In the genomic region with DNA sequence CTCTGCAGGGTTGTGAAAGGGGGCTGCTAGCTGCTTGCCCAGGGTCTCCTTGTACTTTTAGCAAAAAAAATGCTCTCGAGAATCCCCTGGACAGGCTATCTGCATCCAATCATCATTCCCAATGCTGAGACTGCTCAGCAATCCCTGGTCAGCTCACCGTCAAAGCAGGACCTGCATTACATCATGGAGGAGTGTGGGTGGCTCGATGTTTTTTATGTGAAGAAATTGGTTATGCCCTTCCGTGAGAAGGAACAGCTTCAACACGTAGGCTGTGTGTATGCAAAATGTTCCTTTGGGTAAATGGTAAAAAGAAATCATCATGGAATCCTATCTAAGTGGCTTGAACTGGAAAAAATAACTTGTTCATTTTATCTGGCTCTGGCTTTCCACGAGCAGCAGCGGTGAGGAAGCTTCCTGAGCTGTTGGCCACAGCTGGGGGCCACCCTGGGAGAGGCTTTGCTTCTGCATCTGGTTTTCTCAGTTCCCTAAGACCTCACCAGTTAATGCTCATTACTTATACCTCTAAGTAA, we compare ENCODE assay signal across 8 cellular contexts.
A peak's percentile ranks its signal among the peaks of the same experiment; 100 is the strongest.
DNase-seq lines count a peak whose midpoint lies in the region; TF ChIP-seq lines count a peak whose summit lies in the region.

No MANE protein-coding gene starts in this region.

- TF ChIP-seq CTCF in GM20000 (IDR thresholded peaks at IDR 0.05; ENCODE audit: extremely low read depth, missing control alignments) = no peak
- TF ChIP-seq CTCF in astrocyte of the spinal cord (IDR thresholded peaks at IDR 0.05; ENCODE audit: low read depth, low read length) = no peak
- TF ChIP-seq CTCF in tibial nerve (IDR thresholded peaks at IDR 0.05) = no peak
- no peak for TF ChIP-seq CTCF in Calu3 (IDR thresholded peaks at IDR 0.05; ENCODE audit: unreplicated experiment)

- H3K27ac ChIP-seq in tibial nerve (peak overlapping the region in 2 of 4 donors; percentile 12 to 29), mesendoderm (ENCODE audit: low read depth, low read length) (no peak overlapping the region)

- no peak overlapping the region for H3K4me3 Mint-ChIP-seq in Calu3 (ENCODE audit: low read depth, unreplicated experiment)

- no peak overlapping the region for H2BK5ac ChIP-seq in mesendoderm (ENCODE audit: low read length)

- BruUV-seq in Calu3 (replicated peaks; lab: Mats Ljungman, UMichigan) = no TSS peak

- intact Hi-C loops in Calu3 (cut with micrococcal nuclease; ENCODE audit: unreplicated experiment) = no loop called here

- WGBS in tibial nerve, 2 donors = 60 to 65% methylated on average over 7 of the region's 7 CpGs
- WGBS in mesendoderm (ENCODE audit: extremely low coverage, insufficient coverage, low lambda C conversion rate) = no CpG with 5 or more reads among the region's 7 CpGs

- no peaks in the 10 kb centered on the region for H3K9me3 Mint-ChIP-seq in Calu3 (ENCODE audit: low read depth, unreplicated experiment)

- H2BK120ac ChIP-seq in mesendoderm (ENCODE audit: low read depth, low read length) = no peak overlapping the region

- peaks cover 2% of the 10 kb centered on the region for H3K79me2 ChIP-seq in mesendoderm (ENCODE audit: control insufficient read depth, insufficient read depth, low read length)

- no peaks in the 10 kb centered on the region for H3K27me3 ChIP-seq in tibial nerve
- H3K27me3 ChIP-seq in mesendoderm (ENCODE audit: insufficient read depth, low read length, poor library complexity) = no peaks in the 10 kb centered on the region

- in situ Hi-C loops in astrocyte of the spinal cord (cut with HindIII; ENCODE audit: low sequenced_read_pairs) = no loop called here

- TF ChIP-seq POLR2A in tibial nerve (IDR thresholded peaks at IDR 0.05) = no peak

- no peak overlapping the region for H3K4me2 ChIP-seq in mesendoderm (ENCODE audit: low read length)

- H3K79me1 ChIP-seq in mesendoderm (ENCODE audit: low read length) = peaks cover 5% of the 10 kb centered on the region

- H3K4me3 ChIP-seq in astrocyte of the spinal cord (ENCODE audit: low read depth, low read length) (no peak overlapping the region), tibial nerve (no peak overlapping the region), mesendoderm (ENCODE audit: low read length) (no peak overlapping the region)

- H3K4me1 ChIP-seq in tibial nerve = peaks cover 0 to 79% (median 26%) of the 10 kb centered on the region in 4 donors
- H3K4me1 ChIP-seq in mesendoderm (ENCODE audit: control insufficient read depth, low read depth, low read length) = peaks cover 18% of the 10 kb centered on the region

- peaks cover 28% of the 10 kb centered on the region for H3K4me1 Mint-ChIP-seq in Calu3 (ENCODE audit: low read depth, unreplicated experiment)

- H2BK15ac ChIP-seq in mesendoderm (replicated peaks; ENCODE audit: low read depth) = no peak overlapping the region

- H3K27ac Mint-ChIP-seq in Calu3 (ENCODE audit: unreplicated experiment) = no peak overlapping the region

- CTCF ChIA-PET in Calu3 (lab: Charles Lee) = no interaction called here

- H3K9me3 ChIP-seq in tibial nerve = no peaks in the 10 kb centered on the region

- H3K56ac ChIP-seq in mesendoderm (ENCODE audit: low read length) = no peak overlapping the region

- H3K27me3 Mint-ChIP-seq in Calu3 (ENCODE audit: unreplicated experiment) = no peaks in the 10 kb centered on the region

- DNase-seq in GM20000 (ENCODE audit: low spot score) (peak; percentile 34), MV-4-11 (lab: John Stamatoyannopoulos, UW) (peak; percentile 72), astrocyte of the spinal cord (ENCODE audit: low read depth, low spot score) (peak; percentile 82), tibial nerve (ENCODE audit: low spot score in 2 of 2) (no peak), islet precursor cell (no peak), Calu3 (no peak), mesendoderm (no peak)
- peak; percentile 49 for DNase-seq in stimulated activated CD4-positive, alpha-beta T cell treated with anti-CD3 and anti-CD28 coated beads, Interleukin-1b, Interleukin-23, amount 100 ng/mL, for 48 hours

- H3K36me3 Mint-ChIP-seq in Calu3 (ENCODE audit: insufficient read depth, unreplicated experiment) = no peaks in the 10 kb centered on the region

- H3K18ac ChIP-seq in mesendoderm (ENCODE audit: low read length) = no peak overlapping the region

- no peak overlapping the region for H4K5ac ChIP-seq in mesendoderm (ENCODE audit: low read length)

- H2AK5ac ChIP-seq in mesendoderm (ENCODE audit: low read length) = no peak overlapping the region

- no peak overlapping the region for H3K9ac ChIP-seq in mesendoderm (ENCODE audit: low read length)

- H3K36me3 ChIP-seq in tibial nerve (no peaks in the 10 kb centered on the region), mesendoderm (ENCODE audit: control insufficient read depth, insufficient read depth, low read length) (no peaks in the 10 kb centered on the region)

- no peak overlapping the region for H3K23ac ChIP-seq in mesendoderm (ENCODE audit: low read length)

- TF ChIP-seq EP300 in tibial nerve (IDR thresholded peaks at IDR 0.05) = no peak

- H3K4ac ChIP-seq in mesendoderm (ENCODE audit: low read depth, low read length) = no peak overlapping the region

- no peak overlapping the region for H4K8ac ChIP-seq in mesendoderm (ENCODE audit: low read depth, low read length)

Comparison
In these comparisons a context has a peak if more than half of its experiments do, and no peak if none do; other contexts are left out.
1. DNase-seq: peak in GM20000 (single experiment), MV-4-11 (single experiment), astrocyte of the spinal cord (single experiment) and stimulated activated CD4-positive, alpha-beta T cell treated with anti-CD3 and anti-CD28 coated beads, Interleukin-1b, Interleukin-23, amount 100 ng/mL, for 48 hours (single experiment); none in tibial nerve (0 of 2), islet precursor cell (single experiment), Calu3 (single experiment) and mesendoderm (single experiment).